In genomic region chr19:13850910-13851753, GRCh38 we compare ENCODE assay signal across 8 cellular contexts. TPM values are rescaled to one million over a fixed set of nuclear protein-coding genes. Genes with fewer than 3 reads are reported as not detected.
DNase-seq lines count a peak whose midpoint lies in the region; ATAC-seq and TF ChIP-seq lines count a peak whose summit lies in the region.

No MANE protein-coding gene starts in this region.

- H3F3A ChIP-seq in GM23248 (ENCODE audit: insufficient read depth) = peaks cover 36% of the 10 kb centered on the region

- in situ Hi-C loops in GM23248 (cut with MboI) = no loop called here

- H2AFZ ChIP-seq in GM23248 = no peak overlapping the region

- no peaks in the 10 kb centered on the region for H4K20me1 ChIP-seq in GM23248 (ENCODE audit: insufficient read depth)

- H3K27me3 ChIP-seq in GM23248 (replicated peaks; ENCODE audit: insufficient read depth) (no peaks in the 10 kb centered on the region), ascending aorta (no peaks in the 10 kb centered on the region), left ventricle myocardium inferior (ENCODE audit: low read depth) (no peaks in the 10 kb centered on the region), prostate gland (replicated peaks; ENCODE audit: insufficient read depth) (no peaks in the 10 kb centered on the region)

- WGBS in GM23248 (ENCODE audit: low coverage in 1 of 2, low lambda C conversion rate in 2 of 2, missing lambda C conversion rate in 2 of 2), 2 experiments = 2 to 3% methylated on average over 23 to 25 of the region's 26 CpGs
- 23% methylated on average over 21 of the region's 26 CpGs for WGBS in prostate gland

- TF ChIP-seq CTCF in ascending aorta (IDR thresholded peaks at IDR 0.05) = no peak
- TF ChIP-seq CTCF in left ventricle myocardium inferior (IDR thresholded peaks at IDR 0.05; ENCODE audit: borderline replicate concordance) = no peak
- TF ChIP-seq CTCF in prostate gland (IDR thresholded peaks at IDR 0.05) = no peak
- no peak for TF ChIP-seq CTCF in GM10266 (IDR thresholded peaks at IDR 0.05; ENCODE audit: control insufficient read depth, insufficient read depth, low read depth, missing control alignments)

- DNase-seq in GM23248 = peak; percentile 96
- no peak for DNase-seq in SK-N-MC (ENCODE audit: low read depth, low spot score)
- DNase-seq in ascending aorta (ENCODE audit: low spot score in 2 of 2) = peak; percentile 77 to 97
- peak; percentile 79 for DNase-seq in left ventricle myocardium inferior
- peak; percentile 87 for DNase-seq in prostate gland (ENCODE audit: low spot score)
- no peak for DNase-seq in GM10266 (ENCODE audit: extremely low spot score)

- peak overlapping the region; percentile 63 for H3K4me3 ChIP-seq in GM23248
- no peak overlapping the region for H3K4me3 ChIP-seq in SK-N-MC
- peak overlapping the region; percentile 31 to 54 for H3K4me3 ChIP-seq in ascending aorta
- H3K4me3 ChIP-seq in left ventricle myocardium inferior = peak overlapping the region; percentile 59
- peak overlapping the region; percentile 13 to 25 for H3K4me3 ChIP-seq in prostate gland

- intact Hi-C loops in ascending aorta (cut with DNase I) (loop anchor here (1.0 kb wide), 2 partner anchors 11 kb away; no protein-coding TSS in a partner anchor), left ventricle myocardium inferior (cut with micrococcal nuclease) (no loop called here), prostate gland (cut with DNase I) (no loop called here)

- peak overlapping the region; percentile 74 for H3K4me2 ChIP-seq in GM23248 (ENCODE audit: unreplicated experiment)

- H3K9me3 ChIP-seq in GM23248 (ENCODE audit: low read depth) (no peaks in the 10 kb centered on the region), SK-N-MC (ENCODE audit: low read depth, low read length) (no peaks in the 10 kb centered on the region), ascending aorta (no peaks in the 10 kb centered on the region), left ventricle myocardium inferior (replicated peaks) (no peaks in the 10 kb centered on the region), prostate gland (no peaks in the 10 kb centered on the region)

- ATAC-seq in GM19397 (IDR thresholded peaks at IDR 0.05; ENCODE audit: unreplicated experiment) (no peak), HG03196 (IDR thresholded peaks at IDR 0.05; ENCODE audit: unreplicated experiment) (no peak)

- H3K4me1 ChIP-seq in GM23248 (ENCODE audit: insufficient read depth) (peaks cover 51% of the 10 kb centered on the region), ascending aorta (peaks cover 15 to 57% of the 10 kb centered on the region in 2 donors), left ventricle myocardium inferior (peaks cover 54% of the 10 kb centered on the region), prostate gland (replicated peaks) (peaks cover 12% of the 10 kb centered on the region)

- peaks cover 9% of the 10 kb centered on the region; the same call in 1 of the 2 replicates for H3K79me2 ChIP-seq in GM23248 (ENCODE audit: insufficient read depth)

- TF ChIP-seq POLR2A in prostate gland (IDR thresholded peaks at IDR 0.05) = peak; percentile 63

- no peaks in the 10 kb centered on the region for H3K9me2 ChIP-seq in GM23248 (ENCODE audit: insufficient read depth)

- H3K9ac ChIP-seq in GM23248 (peak overlapping the region; percentile 97), SK-N-MC (ENCODE audit: insufficient read length) (peak overlapping the region; percentile 9)

- no peaks in the 10 kb centered on the region for H3K36me3 ChIP-seq in GM23248 (ENCODE audit: low read depth)
- no peaks in the 10 kb centered on the region for H3K36me3 ChIP-seq in SK-N-MC (ENCODE audit: insufficient read depth, low read length)
- no peaks in the 10 kb centered on the region for H3K36me3 ChIP-seq in ascending aorta
- H3K36me3 ChIP-seq in left ventricle myocardium inferior = no peaks in the 10 kb centered on the region
- H3K36me3 ChIP-seq in prostate gland = no peaks in the 10 kb centered on the region

- H3K27ac ChIP-seq in GM23248 (peak overlapping the region; percentile 100), SK-N-MC (peak overlapping the region; percentile 84), ascending aorta (peak overlapping the region; percentile 99 to 100), left ventricle myocardium inferior (replicated peaks) (peak overlapping the region; percentile 99), prostate gland (peak overlapping the region; percentile 90 to 94)

RNA-seq across cellular contexts. Expression of gene NANOS3, which starts 25.8 kb away (rescaled TPM):
- not detected in 2 replicates for total RNA-seq in GM23248 (2014; rRNA removed; shearing (Covaris generic))
- 2.7 TPM in 2 replicates for polyA plus RNA-seq in GM23248 (2016; fragmentation: Nextera tagmentation; extraction: Ambion mirVana)
- total RNA-seq in ascending aorta (not detected), left ventricle myocardium inferior (1.3 TPM), prostate gland (1 to 10 TPM in 1 of 2 donors, not detected in 1; 1.5 TPM)

RNA-seq across cellular contexts. Expression of gene BRME1, which starts 54.8 kb away (rescaled TPM):
- 0.11 TPM in 1 of 2 replicates, not detected in the other for total RNA-seq in GM23248 (2014; rRNA removed; shearing (Covaris generic))
- 0.63 and 2.1 TPM in 2 replicates for polyA plus RNA-seq in GM23248 (2016; fragmentation: Nextera tagmentation; extraction: Ambion mirVana)
- not detected for total RNA-seq in ascending aorta
- 0.82 TPM for total RNA-seq in left ventricle myocardium inferior
- 10 to 100 TPM in 1 of 2 donors, 1 to 10 TPM in 1; 2.0 to 12.6 TPM for total RNA-seq in prostate gland

RNA-seq across cellular contexts. Expression of gene CC2D1A, which starts 54.9 kb away (rescaled TPM):
- total RNA-seq in GM23248 (2014; rRNA removed; shearing (Covaris generic)) = 20.6 and 22.8 TPM in 2 replicates
- polyA plus RNA-seq in GM23248 (2016; fragmentation: Nextera tagmentation; extraction: Ambion mirVana) = 15.8 and 16.9 TPM in 2 replicates
- total RNA-seq in ascending aorta = 128 TPM
- 20.1 TPM for total RNA-seq in left ventricle myocardium inferior
- total RNA-seq in prostate gland = 10 to 100 TPM; 40.9 to 64.8 TPM

RNA-seq across cellular contexts. Expression of gene ZSWIM4, which starts 55.9 kb away (rescaled TPM):
- total RNA-seq in GM23248 (2014; rRNA removed; shearing (Covaris generic)) = 2.9 and 3.0 TPM in 2 replicates
- 0.35 and 0.81 TPM in 2 replicates for polyA plus RNA-seq in GM23248 (2016; fragmentation: Nextera tagmentation; extraction: Ambion mirVana)
- 23.2 TPM for total RNA-seq in ascending aorta
- 2.6 TPM for total RNA-seq in left ventricle myocardium inferior
- 10 to 100 TPM in 1 of 2 donors, 1 to 10 TPM in 1; 9.7 to 14.2 TPM for total RNA-seq in prostate gland

Comparison
In these comparisons a context has a peak if more than half of its experiments do, and no peak if none do; other contexts are left out.
1. DNase-seq: peak in GM23248 (single experiment), ascending aorta (2 of 2), left ventricle myocardium inferior (single experiment) and prostate gland (single experiment); none in SK-N-MC (single experiment) and GM10266 (single experiment).
2. Peak in every context shown above with its lines, with median percentiles within 50 percentile points of each other: H3K27ac ChIP-seq.